In the genomic region with DNA sequence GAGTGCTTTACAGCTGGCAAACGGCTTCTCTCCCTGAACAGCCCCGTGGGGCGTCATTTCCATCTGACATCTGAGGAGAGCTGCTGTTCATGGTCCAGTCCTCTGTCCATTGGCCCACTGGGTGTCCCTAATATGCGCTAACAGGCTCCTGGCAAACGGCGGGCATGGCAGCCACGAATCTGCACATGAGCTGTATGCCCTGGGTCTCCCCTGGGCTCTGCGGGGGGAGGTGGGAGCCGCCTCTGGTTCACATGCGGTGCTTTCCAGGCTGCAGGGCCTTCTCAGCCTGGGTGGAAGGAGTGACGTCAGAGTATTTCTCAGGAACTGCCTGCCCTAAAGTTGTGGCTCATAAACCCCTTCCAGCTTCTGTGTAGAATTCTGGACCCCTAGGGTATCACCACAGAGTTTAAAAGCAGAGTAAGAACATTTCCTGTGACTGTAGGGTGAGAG, we compare ENCODE assay signal across 8 cellular contexts.
DNase-seq lines count a peak whose midpoint lies in the region; ATAC-seq and TF ChIP-seq lines count a peak whose summit lies in the region.

No MANE protein-coding gene starts in this region.

- TF ChIP-seq CTCF in AG10803 (conservative IDR thresholded peaks at IDR 0.05; ENCODE audit: low read length), result no peak

- peak overlapping the region; percentile 81 for H3K4me3 Mint-ChIP-seq in activated naive CD8-positive, alpha-beta T cell treated with anti-CD3 and anti-CD28 coated beads, Interleukin-2, amount 50 U/mL, for 24 hours

- H3K9me3 Mint-ChIP-seq in activated naive CD8-positive, alpha-beta T cell treated with anti-CD3 and anti-CD28 coated beads, Interleukin-2, amount 50 U/mL, for 24 hours, result no peaks in the 10 kb centered on the region

- H3K36me3 Mint-ChIP-seq in activated naive CD8-positive, alpha-beta T cell treated with anti-CD3 and anti-CD28 coated beads, Interleukin-2, amount 50 U/mL, for 24 hours (ENCODE audit: low read depth), result peaks cover 25% of the 10 kb centered on the region

- ATAC-seq in HG02571 (IDR thresholded peaks at IDR 0.05; ENCODE audit: unreplicated experiment) (peak; percentile 48), SK-N-SH treated with all-trans-retinoic acid at 6 μM for 48 hours (peak; percentile 3; the same call in 2 of the 3 replicates), left lobe of liver (no peak), HG03565 (IDR thresholded peaks at IDR 0.05; ENCODE audit: unreplicated experiment) (no peak)
- ATAC-seq in activated naive CD8-positive, alpha-beta T cell treated with anti-CD3 and anti-CD28 coated beads, Interleukin-2, amount 50 U/mL, for 24 hours, result peak; percentile 71

- H3K4me1 Mint-ChIP-seq in activated naive CD8-positive, alpha-beta T cell treated with anti-CD3 and anti-CD28 coated beads, Interleukin-2, amount 50 U/mL, for 24 hours, result peaks cover 99% of the 10 kb centered on the region

- H3K27me3 Mint-ChIP-seq in activated naive CD8-positive, alpha-beta T cell treated with anti-CD3 and anti-CD28 coated beads, Interleukin-2, amount 50 U/mL, for 24 hours, result no peaks in the 10 kb centered on the region

- H3K27ac Mint-ChIP-seq in activated naive CD8-positive, alpha-beta T cell treated with anti-CD3 and anti-CD28 coated beads, Interleukin-2, amount 50 U/mL, for 24 hours, result peak overlapping the region; percentile 100

- H3K4me3 ChIP-seq in AG10803 (ENCODE audit: low read length), result no peak overlapping the region

- DNase-seq in AG10803 (ENCODE audit: low read depth) (peak; percentile 41), left lobe of liver (ENCODE audit: low spot score) (peak; percentile 42), globus pallidus (ENCODE audit: low spot score) (no peak)
- DNase-seq in activated naive CD8-positive, alpha-beta T cell treated with anti-CD3 and anti-CD28 coated beads, Interleukin-2, amount 50 U/mL, for 24 hours, result peak; percentile 84
- DNase-seq in stimulated activated CD8-positive, alpha-beta memory T cell treated with anti-CD3 and anti-CD28 coated beads, Interleukin-12 subunit alpha, Interleukin-12 subunit beta, amount 100 ng/mL, for 1 hour (ENCODE audit: low read depth), result peak; percentile 50

TF ChIP-seq in SK-N-SH treated with all-trans-retinoic acid at 6 μM for 48 hours, 23 proteins besides CTCF, POLR2A, EP300 and RAD21:
- TF ChIP-seq ARNTL (CRISPR knock-in tag; IDR thresholded peaks at IDR 0.05; ENCODE audit: borderline replicate concordance, low read depth) (no peak), ZC3H10 (CRISPR knock-in tag; IDR thresholded peaks at IDR 0.05) (no peak), TSHZ2 (CRISPR knock-in tag; IDR thresholded peaks at IDR 0.05) (no peak), ISL1 (CRISPR knock-in tag; IDR thresholded peaks at IDR 0.05) (no peak), ZNF565 (CRISPR knock-in tag; conservative IDR thresholded peaks at IDR 0.05; ENCODE audit: low read depth) (no peak), POU6F1 (CRISPR knock-in tag; IDR thresholded peaks at IDR 0.05; ENCODE audit: borderline replicate concordance, low read depth) (no peak), OSR1 (CRISPR knock-in tag; IDR thresholded peaks at IDR 0.05) (no peak), ZFP30 (CRISPR knock-in tag; IDR thresholded peaks at IDR 0.05) (no peak), CREB5 (CRISPR knock-in tag; IDR thresholded peaks at IDR 0.05; ENCODE audit: low read depth) (no peak), TCF4 (CRISPR knock-in tag; IDR thresholded peaks at IDR 0.05; ENCODE audit: borderline replicate concordance) (no peak), ZNF70 (CRISPR knock-in tag; IDR thresholded peaks at IDR 0.05) (no peak)
- TF ChIP-seq, protein P1, sequence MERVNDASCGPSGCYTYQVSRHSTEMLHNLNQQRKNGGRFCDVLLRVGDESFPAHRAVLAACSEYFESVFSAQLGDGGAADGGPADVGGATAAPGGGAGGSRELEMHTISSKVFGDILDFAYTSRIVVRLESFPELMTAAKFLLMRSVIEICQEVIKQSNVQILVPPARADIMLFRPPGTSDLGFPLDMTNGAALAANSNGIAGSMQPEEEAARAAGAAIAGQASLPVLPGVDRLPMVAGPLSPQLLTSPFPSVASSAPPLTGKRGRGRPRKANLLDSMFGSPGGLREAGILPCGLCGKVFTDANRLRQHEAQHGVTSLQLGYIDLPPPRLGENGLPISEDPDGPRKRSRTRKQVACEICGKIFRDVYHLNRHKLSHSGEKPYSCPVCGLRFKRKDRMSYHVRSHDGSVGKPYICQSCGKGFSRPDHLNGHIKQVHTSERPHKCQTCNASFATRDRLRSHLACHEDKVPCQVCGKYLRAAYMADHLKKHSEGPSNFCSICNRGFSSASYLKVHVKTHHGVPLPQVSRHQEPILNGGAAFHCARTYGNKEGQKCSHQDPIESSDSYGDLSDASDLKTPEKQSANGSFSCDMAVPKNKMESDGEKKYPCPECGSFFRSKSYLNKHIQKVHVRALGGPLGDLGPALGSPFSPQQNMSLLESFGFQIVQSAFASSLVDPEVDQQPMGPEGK (CRISPR knock-in tag; IDR thresholded peaks at IDR 0.05; ENCODE audit: borderline replicate concordance), result no peak
- TF ChIP-seq, protein P2, sequence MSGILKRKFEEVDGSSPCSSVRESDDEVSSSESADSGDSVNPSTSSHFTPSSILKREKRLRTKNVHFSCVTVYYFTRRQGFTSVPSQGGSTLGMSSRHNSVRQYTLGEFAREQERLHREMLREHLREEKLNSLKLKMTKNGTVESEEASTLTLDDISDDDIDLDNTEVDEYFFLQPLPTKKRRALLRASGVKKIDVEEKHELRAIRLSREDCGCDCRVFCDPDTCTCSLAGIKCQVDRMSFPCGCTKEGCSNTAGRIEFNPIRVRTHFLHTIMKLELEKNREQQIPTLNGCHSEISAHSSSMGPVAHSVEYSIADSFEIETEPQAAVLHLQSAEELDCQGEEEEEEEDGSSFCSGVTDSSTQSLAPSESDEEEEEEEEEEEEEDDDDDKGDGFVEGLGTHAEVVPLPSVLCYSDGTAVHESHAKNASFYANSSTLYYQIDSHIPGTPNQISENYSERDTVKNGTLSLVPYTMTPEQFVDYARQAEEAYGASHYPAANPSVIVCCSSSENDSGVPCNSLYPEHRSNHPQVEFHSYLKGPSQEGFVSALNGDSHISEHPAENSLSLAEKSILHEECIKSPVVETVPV (CRISPR knock-in tag; IDR thresholded peaks at IDR 0.05), result no peak

Comparison
In these comparisons a context has a peak if more than half of its experiments do, and no peak if none do; other contexts are left out.
1. ATAC-seq: peak in HG02571 (single experiment), SK-N-SH treated with all-trans-retinoic acid at 6 μM for 48 hours (single experiment) and activated naive CD8-positive, alpha-beta T cell treated with anti-CD3 and anti-CD28 coated beads, Interleukin-2, amount 50 U/mL, for 24 hours (single experiment); none in left lobe of liver (single experiment) and HG03565 (single experiment).